ENCODE assay signal across 1 cellular context in genomic region chr15:48628832-48629231, GRCh38.
TF ChIP-seq lines count a peak whose summit lies in the region.

No MANE protein-coding gene starts in this region.

TF ChIP-seq in GM12878, 131 proteins besides CTCF, POLR2A, EP300 and RAD21 (continued from another document):
- TF ChIP-seq KAT2A (conservative IDR thresholded peaks at IDR 0.05; ENCODE audit: control insufficient read depth, low read depth, low read length) = no peak
- no peak for TF ChIP-seq POU2F2 (IDR thresholded peaks at IDR 0.05; ENCODE audit: borderline replicate concordance, low read depth, low read length)
- TF ChIP-seq GABPA (IDR thresholded peaks at IDR 0.05; ENCODE audit: low read depth) = no peak
- TF ChIP-seq MEF2A (IDR thresholded peaks at IDR 0.05; ENCODE audit: insufficient read depth, low read depth, low read length) = no peak
- TF ChIP-seq RELB (IDR thresholded peaks at IDR 0.05; ENCODE audit: low read depth) = no peak
TF ChIP-seq in GM12878: peak in this region for 0.
